Comparison of ENCODE assay signal across 9 cellular contexts in genomic region chr1:92536593-92537332, GRCh38. TPM values are rescaled to one million over a fixed set of nuclear protein-coding genes. Genes with fewer than 3 reads are reported as not detected.
DNase-seq lines count a peak whose midpoint lies in the region; ATAC-seq and TF ChIP-seq lines count a peak whose summit lies in the region.
"Had no signal": no experiment of that assay in that cellular context is flagged by ENCODE, and none has a peak within 500 bp of the region (broad histone marks: within the 10 kb centered on the region; RNA-seq: fewer than 3 reads in every experiment).

No MANE protein-coding gene starts in this region.

- no peak for TF ChIP-seq EP300 in gastroesophageal sphincter (IDR thresholded peaks at IDR 0.05)

- TF ChIP-seq POLR2A in gastroesophageal sphincter (IDR thresholded peaks at IDR 0.05), result no peak

- H3K27me3 Mint-ChIP-seq in effector memory CD8-positive, alpha-beta T cell, result no peaks in the 10 kb centered on the region

- no peak for TF ChIP-seq CTCF in GM13976 (IDR thresholded peaks at IDR 0.05; ENCODE audit: borderline replicate concordance, control extremely low read depth, extremely low read depth, insufficient read depth, missing control alignments)
- no peak for TF ChIP-seq CTCF in gastroesophageal sphincter (IDR thresholded peaks at IDR 0.05)

- ATAC-seq in GM21619 (IDR thresholded peaks at IDR 0.05; ENCODE audit: unreplicated experiment) (peak; percentile 47), gastroesophageal sphincter (no peak)
- ATAC-seq in effector memory CD8-positive, alpha-beta T cell (replicated peaks), result peak; percentile 70

- in situ Hi-C loops in GM13976 (cut with MboI; ENCODE audit: low sequenced_read_pairs, unreplicated experiment), result no loop called here

- H3K4me3 Mint-ChIP-seq in effector memory CD8-positive, alpha-beta T cell, result peak overlapping the region in 1 of 2 donors; percentile 30

- no peak overlapping the region for H3K27ac ChIP-seq in gastroesophageal sphincter

- H3K9me3 Mint-ChIP-seq in effector memory CD8-positive, alpha-beta T cell, result no peaks in the 10 kb centered on the region

- H3K36me3 Mint-ChIP-seq in effector memory CD8-positive, alpha-beta T cell (ENCODE audit: insufficient read depth), result peaks cover 4% of the 10 kb centered on the region

- H3K27ac Mint-ChIP-seq in effector memory CD8-positive, alpha-beta T cell, result peak overlapping the region; percentile 42 to 83

- no peaks in the 10 kb centered on the region for H3K27me3 ChIP-seq in gastroesophageal sphincter

- H3K36me3 ChIP-seq in gastroesophageal sphincter, result no peaks in the 10 kb centered on the region

- H3K4me1 Mint-ChIP-seq in effector memory CD8-positive, alpha-beta T cell (ENCODE audit: low read depth in 2 of 2), result peaks cover 26 to 45% of the 10 kb centered on the region in 2 donors

- no peaks in the 10 kb centered on the region for H3K9me3 ChIP-seq in gastroesophageal sphincter

- DNase-seq in GM13976 (ENCODE audit: low spot score) (peak; percentile 66), LHCN-M2 (ENCODE audit: low read depth) (peak; percentile 37), DMS53 treated with DMSO at 0.1 percent for 48 hours (lab: John Stamatoyannopoulos, UW; ENCODE audit: unreplicated experiment) (no peak), NK-92 (lab: John Stamatoyannopoulos, UW; ENCODE audit: unreplicated experiment) (no peak)
- peak in 2 of 3 experiments; percentile 9 to 15 for DNase-seq in effector memory CD8-positive, alpha-beta T cell
- DNase-seq in activated effector memory CD4-positive, alpha-beta T cell treated with anti-CD3 and anti-CD28 coated beads, Interleukin-2, amount 50 U/mL, for 16 hours, result no peak
- DNase-seq: left cardiac atrium had no signal

- H3K4me3 ChIP-seq in gastroesophageal sphincter, result no peak overlapping the region

- peaks cover 0 to 7% (median 0%) of the 10 kb centered on the region in 3 donors for H3K4me1 ChIP-seq in gastroesophageal sphincter

- WGBS in gastroesophageal sphincter (ENCODE audit: low coverage in 1 of 2), 2 donors, result 67 to 82% methylated on average over 3 of the region's 3 CpGs

RNA-seq across cellular contexts. Expression of gene GFI1, which starts 50.0 kb away (rescaled TPM):
- total RNA-seq in LHCN-M2 (2014; rRNA removed), result 0.06 and 0.11 TPM in 2 replicates
- 0.02 TPM for polyA plus RNA-seq in LHCN-M2 (2012)
- under 1 TPM in 3 of 4 donors, not detected in 1; 0.27 to 0.94 (median 0.59) TPM for total RNA-seq in gastroesophageal sphincter

Comparison
In these comparisons a context has a peak if more than half of its experiments do, and no peak if none do; other contexts are left out.
1. DNase-seq: peak in GM13976 (single experiment), LHCN-M2 (single experiment) and effector memory CD8-positive, alpha-beta T cell (2 of 3); none in activated effector memory CD4-positive, alpha-beta T cell treated with anti-CD3 and anti-CD28 coated beads, Interleukin-2, amount 50 U/mL, for 16 hours (single experiment), DMS53 treated with DMSO at 0.1 percent for 48 hours (single experiment) and NK-92 (single experiment).